In genomic region chr7:149624006-149624405, GRCh38 we compare ENCODE assay signal across 8 cellular contexts.
DNase-seq lines count a peak whose midpoint lies in the region; ATAC-seq and TF ChIP-seq lines count a peak whose summit lies in the region.

No MANE protein-coding gene starts in this region.

- H3K9me2 ChIP-seq in Loucy (replicated peaks; ENCODE audit: low read depth, low read length), result no peaks in the 10 kb centered on the region

- H3K4me2 ChIP-seq in DND-41 (ENCODE audit: insufficient read depth, low read length), result peak overlapping the region; percentile 85
- H3K4me2 ChIP-seq in Loucy (ENCODE audit: low read depth, low read length, poor library complexity, severe bottlenecking), result peak overlapping the region; percentile 93

- no peaks in the 10 kb centered on the region for H3K9me3 Mint-ChIP-seq in natural killer cell treated with Interleukin-12 subunit alpha and Interleukin-12 subunit beta and Interleukin-15 and Interleukin-18, amount 100 ng/mL, for 72 hours

- TF ChIP-seq CTCF in DND-41 (IDR thresholded peaks at IDR 0.05; ENCODE audit: borderline replicate concordance, extremely low read depth, low read length, poor library complexity, severe bottlenecking) (peak; percentile 40), Loucy (conservative IDR thresholded peaks at IDR 0.05; ENCODE audit: low read length) (0 out of 2 replicates have a peak, but pooled peaks have one; percentile 11), esophagus muscularis mucosa (IDR thresholded peaks at IDR 0.05) (no peak), upper lobe of left lung (IDR thresholded peaks at IDR 0.05) (no peak)

- peak overlapping the region; percentile 81 for H3K27ac ChIP-seq in DND-41 (ENCODE audit: low read length)
- peak overlapping the region; percentile 88 to 95 (median 94) for H3K27ac ChIP-seq in esophagus muscularis mucosa (replicated peaks in 1 of 4)
- H3K27ac ChIP-seq in upper lobe of left lung, result peak overlapping the region; percentile 83 to 93 (median 89)

- 0% methylated on average over 15 of the region's 28 CpGs for WGBS in esophagus muscularis mucosa
- WGBS in upper lobe of left lung, 2 donors, result 0 to 7% methylated on average over 3 to 24 of the region's 28 CpGs

- H3K27me3 Mint-ChIP-seq in natural killer cell treated with Interleukin-12 subunit alpha and Interleukin-12 subunit beta and Interleukin-15 and Interleukin-18, amount 100 ng/mL, for 72 hours, result peaks cover 10 to 14% of the 10 kb centered on the region in 2 donors

- peak overlapping the region; percentile 79 to 91 for H3K4me3 ChIP-seq in DND-41 (ENCODE audit: low read depth in 1 of 2, low read length in 2 of 2)
- H3K4me3 ChIP-seq in Loucy (ENCODE audit: low read length, poor library complexity, severe bottlenecking), result peak overlapping the region; percentile 96
- peak overlapping the region; percentile 92 to 99 (median 98) for H3K4me3 ChIP-seq in esophagus muscularis mucosa
- H3K4me3 ChIP-seq in upper lobe of left lung, result peak overlapping the region; percentile 53 to 96 (median 82)

- TF ChIP-seq POLR2A in esophagus muscularis mucosa (IDR thresholded peaks at IDR 0.05; ENCODE audit: low read depth), result no peak
- no peak for TF ChIP-seq POLR2A in upper lobe of left lung (IDR thresholded peaks at IDR 0.05)

- H3K36me3 Mint-ChIP-seq in natural killer cell treated with Interleukin-12 subunit alpha and Interleukin-12 subunit beta and Interleukin-15 and Interleukin-18, amount 100 ng/mL, for 72 hours, result peaks cover 12% of the 10 kb centered on the region

- H2AFZ ChIP-seq in DND-41 (ENCODE audit: low read depth, low read length), result peak overlapping the region; percentile 100; the same call in 1 of the 2 replicates
- 0 out of 2 replicates have a peak overlapping the region, but pooled peaks have one; percentile 99 for H2AFZ ChIP-seq in Loucy (ENCODE audit: low read length)

- H4K20me1 ChIP-seq in DND-41 (ENCODE audit: insufficient read depth, low read length) (peaks cover 39% of the 10 kb centered on the region), Loucy (ENCODE audit: insufficient read depth, low read length, poor library complexity, severe bottlenecking) (peaks cover 27% of the 10 kb centered on the region)

- ATAC-seq in DND-41 (ENCODE audit: insufficient read depth, low read depth) (peak; percentile 45), GM21717 (IDR thresholded peaks at IDR 0.05; ENCODE audit: unreplicated experiment) (peak; percentile 25), upper lobe of left lung (ENCODE audit: low FRiP score in 2 of 2) (peak; percentile 4 to 36)
- ATAC-seq in natural killer cell treated with Interleukin-12 subunit alpha and Interleukin-12 subunit beta and Interleukin-15 and Interleukin-18, amount 100 ng/mL, for 72 hours, result peak in 1 of 2 donors; percentile 14

- H3K4me1 ChIP-seq in DND-41 (ENCODE audit: insufficient read depth, low read length) (peaks cover 30% of the 10 kb centered on the region), Loucy (ENCODE audit: insufficient read depth, low read length, poor library complexity, severe bottlenecking) (peaks cover 36% of the 10 kb centered on the region), esophagus muscularis mucosa (peaks cover 18 to 39% (median 33%) of the 10 kb centered on the region in 4 donors), upper lobe of left lung (peaks cover 18 to 37% (median 18%) of the 10 kb centered on the region in 4 donors)

- H3K27me3 ChIP-seq in DND-41 (ENCODE audit: insufficient read depth, low read length, poor library complexity) (no peaks in the 10 kb centered on the region), Loucy (ENCODE audit: insufficient read depth, low read length, poor library complexity, severe bottlenecking) (peaks cover 5% of the 10 kb centered on the region), esophagus muscularis mucosa (no peaks in the 10 kb centered on the region), upper lobe of left lung (no peaks in the 10 kb centered on the region)

- TF ChIP-seq EP300 in esophagus muscularis mucosa (IDR thresholded peaks at IDR 0.05) (no peak), upper lobe of left lung (IDR thresholded peaks at IDR 0.05) (no peak)

- H3F3A ChIP-seq in Loucy (ENCODE audit: low read depth), result no peaks in the 10 kb centered on the region

- H3K36me3 ChIP-seq in DND-41 (ENCODE audit: insufficient read depth, low read length) (peaks cover 38% of the 10 kb centered on the region), Loucy (ENCODE audit: insufficient read depth, low read length) (peaks cover 20% of the 10 kb centered on the region; the same call in 1 of the 2 replicates), esophagus muscularis mucosa (peaks cover 21 to 25% (median 24%) of the 10 kb centered on the region in 4 donors), upper lobe of left lung (peaks cover 19 to 23% (median 21%) of the 10 kb centered on the region in 4 donors)

- H3K79me2 ChIP-seq in DND-41 (ENCODE audit: insufficient read depth, low read length), result peaks cover 39% of the 10 kb centered on the region
- H3K79me2 ChIP-seq in Loucy (ENCODE audit: insufficient read depth, low read length), result peaks cover 38% of the 10 kb centered on the region

- intact Hi-C loops in esophagus muscularis mucosa (cut with DNase I), result no loop called here

- H3K9ac ChIP-seq in DND-41 (ENCODE audit: low read depth, low read length) (peak overlapping the region; percentile 88), Loucy (ENCODE audit: low read depth, low read length, poor library complexity, severe bottlenecking) (peak overlapping the region; percentile 94)

- DNase-seq in DND-41 (peak; percentile 55), activated T-cell treated with anti-CD3 and anti-CD28 coated beads for 24 hours (ENCODE audit: low read depth) (peak; percentile 18), esophagus muscularis mucosa (ENCODE audit: extremely low spot score) (no peak), upper lobe of left lung (peak in 1 of 2 donors; percentile 43), NCI-H446 treated with DMSO at 0.1 percent for 48 hours (lab: John Stamatoyannopoulos, UW) (no peak)
- DNase-seq in natural killer cell treated with Interleukin-12 subunit alpha and Interleukin-12 subunit beta and Interleukin-15 and Interleukin-18, amount 100 ng/mL, for 72 hours (ENCODE audit: low spot score), result peak; percentile 67

- H3K27ac Mint-ChIP-seq in natural killer cell treated with Interleukin-12 subunit alpha and Interleukin-12 subunit beta and Interleukin-15 and Interleukin-18, amount 100 ng/mL, for 72 hours, result peak overlapping the region; percentile 89

- peak overlapping the region; percentile 98 for H3K4me3 Mint-ChIP-seq in natural killer cell treated with Interleukin-12 subunit alpha and Interleukin-12 subunit beta and Interleukin-15 and Interleukin-18, amount 100 ng/mL, for 72 hours

- H3K9me3 ChIP-seq in DND-41 (ENCODE audit: insufficient read depth, low read length, severe bottlenecking) (no peaks in the 10 kb centered on the region), Loucy (ENCODE audit: insufficient read depth, low read depth, low read length) (no peaks in the 10 kb centered on the region), esophagus muscularis mucosa (no peaks in the 10 kb centered on the region), upper lobe of left lung (no peaks in the 10 kb centered on the region)

- H3K4me1 Mint-ChIP-seq in natural killer cell treated with Interleukin-12 subunit alpha and Interleukin-12 subunit beta and Interleukin-15 and Interleukin-18, amount 100 ng/mL, for 72 hours (ENCODE audit: low read depth in 2 of 2), result peaks cover 38 to 46% of the 10 kb centered on the region in 2 donors

Comparison
In these comparisons a context has a peak if more than half of its experiments do, and no peak if none do; other contexts are left out.
1. DNase-seq: peak in DND-41 (single experiment), activated T-cell treated with anti-CD3 and anti-CD28 coated beads for 24 hours (single experiment) and natural killer cell treated with Interleukin-12 subunit alpha and Interleukin-12 subunit beta and Interleukin-15 and Interleukin-18, amount 100 ng/mL, for 72 hours (single experiment); none in esophagus muscularis mucosa (single experiment) and NCI-H446 treated with DMSO at 0.1 percent for 48 hours (single experiment).
2. CTCF ChIP-seq: peak in DND-41 (single experiment) and Loucy (single experiment); none in esophagus muscularis mucosa (0 of 3) and upper lobe of left lung (0 of 6).
3. Peak in every context shown above with its lines, with median percentiles within 50 percentile points of each other: H3K27ac ChIP-seq and H3K4me3 ChIP-seq.